ENCODE assay signal across 10 cellular contexts in genomic region chr19:50906217-50906616, GRCh38. TPM values are rescaled to one million over a fixed set of nuclear protein-coding genes. Genes with fewer than 3 reads are reported as not detected.
DNase-seq lines count a peak whose midpoint lies in the region; ATAC-seq, FAIRE-seq and TF ChIP-seq lines count a peak whose summit lies in the region.
"Had no signal": no experiment of that assay in that cellular context is flagged by ENCODE, and none has a peak within 500 bp of the region (broad histone marks: within the 10 kb centered on the region; RNA-seq: fewer than 3 reads in every experiment).

No MANE protein-coding gene starts in this region.

- H3K4me1 ChIP-seq in K562 (replicated peaks in 1 of 2; ENCODE audit: control insufficient read depth in 2 of 2, insufficient read depth in 2 of 2, low read length in 2 of 2) (peaks cover 0 to 21% of the 10 kb centered on the region in 2 experiments; a peak in 3 of 5 replicates), parathyroid adenoma (peaks cover 3% of the 10 kb centered on the region)

- CTCF ChIA-PET in K562 (lab: Yijun Ruan, JAX; ENCODE audit: low intra/inter-chr PET ratio), result no interaction called here

- no peak for TF ChIP-seq EP300 in K562 (IDR thresholded peaks at IDR 0.05; ENCODE audit: low read length)

- H3K79me2 ChIP-seq in K562 (ENCODE audit: control insufficient read depth, insufficient read depth, low read length) (no peaks in the 10 kb centered on the region), parathyroid adenoma (no peaks in the 10 kb centered on the region)

- in situ Hi-C loops in K562 (cut with MboI), result no loop called here

- BruUV-seq in K562 (replicated peaks; lab: Mats Ljungman, UMichigan), result no TSS peak

- H3K9ac ChIP-seq in K562 (ENCODE audit: insufficient read depth in 1 of 2, low read depth in 2 of 2, low read length in 2 of 2) (no peak overlapping the region), parathyroid adenoma (no peak overlapping the region)

- no peaks in the 10 kb centered on the region; the same call in 1 of the 2 replicates for H4K20me1 ChIP-seq in K562 (replicated peaks; ENCODE audit: control insufficient read depth, insufficient read depth, low read length)

- 0% methylated on average over 4 of the region's 5 CpGs for WGBS in K562 (ENCODE audit: insufficient coverage, low coverage, missing lambda C conversion rate)

- no peaks in the 10 kb centered on the region for H3K9me3 ChIP-seq in K562 (replicated peaks; ENCODE audit: control insufficient read depth, insufficient read depth, low read depth, low read length)
- H3K9me3 ChIP-seq in parathyroid adenoma (ENCODE audit: control insufficient read depth, low read length), result no peaks in the 10 kb centered on the region

- H3K4me2 ChIP-seq in K562 (ENCODE audit: insufficient read depth, low read length) (no peak overlapping the region), parathyroid adenoma (ENCODE audit: low read length) (no peak overlapping the region)

- no peak for TF ChIP-seq POLR2A in K562 (conservative IDR thresholded peaks at IDR 0.05)

- H3K27ac ChIP-seq in K562 (ENCODE audit: extremely low read depth, low read depth, low read length) (no peak overlapping the region), parathyroid adenoma (no peak overlapping the region)

- H3K27me3 ChIP-seq in K562 (ENCODE audit: control insufficient read depth in 2 of 2, insufficient read depth in 2 of 2, low read length in 2 of 2) (peaks cover 6 to 24% of the 10 kb centered on the region in 2 experiments; a peak in 3 of 5 replicates), parathyroid adenoma (ENCODE audit: control insufficient read depth, insufficient read depth, low read length) (no peaks in the 10 kb centered on the region)

- ATAC-seq in K562, result 0 out of 3 replicates have a peak, but pooled peaks have one; percentile 34
- no peak for ATAC-seq in GM21576 (IDR thresholded peaks at IDR 0.05; ENCODE audit: unreplicated experiment)

- DNase-seq in DMS 273 (lab: John Stamatoyannopoulos, UW; ENCODE audit: unreplicated experiment), result peak; percentile 55
- no peak for DNase-seq in DMS 273 treated with DMSO at 0.1 percent for 48 hours (lab: John Stamatoyannopoulos, UW)
- DNase-seq in NCI-H774 (lab: John Stamatoyannopoulos, UW), result peak; percentile 14
- peak; percentile 45 to 67 (median 51) for DNase-seq in K562 (ENCODE audit: extremely low read depth in 1 of 4, low spot score in 3 of 4)
- DNase-seq in GM19240 (ENCODE audit: insufficient read length, low spot score), result no peak
- DNase-seq in putamen (ENCODE audit: low spot score), result no peak

- peak in 1 of 2 experiments; percentile 42; a peak in 2 of 4 replicates for TF ChIP-seq RAD21 in K562 (CRISPR knock-in tag; conservative IDR thresholded peaks at IDR 0.05 in 1 of 2, IDR thresholded peaks at IDR 0.05 in 1 of 2)

- H3K4me3 ChIP-seq in K562 (no peak overlapping the region), parathyroid adenoma (ENCODE audit: low read depth, low read length) (no peak overlapping the region)

- TF ChIP-seq CTCF in K562 (IDR thresholded peaks at IDR 0.05 in 2 of 3, conservative IDR thresholded peaks at IDR 0.05 in 1 of 3; ENCODE audit: insufficient read depth in 2 of 3, low read depth in 1 of 3, low read length in 3 of 3) (peak; percentile 67 to 68 (median 67)), parathyroid adenoma (IDR thresholded peaks at IDR 0.05) (peak; percentile 30)

- intact Hi-C loops in K562 (cut with micrococcal nuclease), result no loop called here

- no peaks in the 10 kb centered on the region for H3K36me3 ChIP-seq in K562 (ENCODE audit: control insufficient read depth, insufficient read depth, low read length)
- H3K36me3 ChIP-seq in parathyroid adenoma (ENCODE audit: control insufficient read depth, insufficient read depth, low read length), result no peaks in the 10 kb centered on the region

- FAIRE-seq in K562 (lab: Jason Lieb, UNC), result peak; percentile 76
- FAIRE-seq: A204.1 had no signal

- H3K9me1 ChIP-seq in K562 (ENCODE audit: control insufficient read depth, insufficient read depth, low read length), result no peaks in the 10 kb centered on the region

- H2AFZ ChIP-seq in K562 (ENCODE audit: low read depth, low read length), result no peak overlapping the region
- H2AFZ ChIP-seq in parathyroid adenoma, result no peak overlapping the region

- POLR2A ChIA-PET in K562 (lab: Yijun Ruan, JAX), result interaction anchor here (1.3 kb wide), 1 partner anchor 103 kb away, joined by 3 read pairs; no protein-coding TSS in a partner anchor

TF ChIP-seq in K562, 482 proteins besides CTCF, POLR2A, EP300 and RAD21 (continues in another document):
- TF ChIP-seq SMARCA5 (IDR thresholded peaks at IDR 0.05), result no peak

RNA-seq across cellular contexts. Expression of gene KLK4, which starts 5.0 kb away (rescaled TPM):
- total RNA-seq in K562 (2011; cell fraction: chromatin; rRNA removed; ENCODE audit: low replicate concordance), result not detected in 2 replicates
- not detected in 2 replicates for total RNA-seq in K562 (2011; cell fraction: nucleolus; rRNA removed)
- not detected in 2 replicates for total RNA-seq in K562 (2011; cell fraction: nucleoplasm; rRNA removed)
- total RNA-seq in K562 (2014; rRNA removed) (not detected in 2 replicates), K562 (2014; rRNA removed; fragmentation: Illumina TruSeq; extraction: Trizol) (not detected in 2 replicates), K562 (2015; rRNA removed; fragmentation: Illumina TruSeq; extraction: Trizol) (not detected in 2 replicates), K562 (2021) (not detected in 2 replicates)
- polyA plus RNA-seq in K562 (2011; rRNA removed) (not detected in 2 replicates), K562 (2014; fragmentation: Illumina TruSeq; extraction: Trizol) (not detected in 2 replicates), K562 (2014; fragmentation: Nextera tagmentation; extraction: Ambion mirVana) (not detected), K562 (2014; rRNA removed) (not detected in 2 replicates)
- polyA plus RNA-seq in K562 (2011; cell fraction: cytosol; rRNA removed), result not detected in 2 replicates
- not detected in 2 replicates for polyA plus RNA-seq in K562 (2011; cell fraction: nucleus; rRNA removed)
- polyA plus RNA-seq in K562 (2012), result 0.10 TPM in 1 of 2 replicates, not detected in the other
- not detected in 2 replicates for polyA minus RNA-seq in K562 (2011; rRNA and poly(A)+ RNA removed)
- not detected in 2 replicates for polyA minus RNA-seq in K562 (2011; cell fraction: cytosol; rRNA and poly(A)+ RNA removed)
- not detected in 2 replicates for polyA minus RNA-seq in K562 (2011; cell fraction: nucleus; rRNA and poly(A)+ RNA removed)
- total RNA-seq: subcutaneous adipose tissue had no signal

RNA-seq across cellular contexts. Expression of gene KLK2, which starts 33.0 kb away (rescaled TPM):
- 1.3 and 4.1 TPM in 2 replicates for total RNA-seq in K562 (2011; cell fraction: chromatin; rRNA removed; ENCODE audit: low replicate concordance)
- 1.3 and 1.8 TPM in 2 replicates for total RNA-seq in K562 (2011; cell fraction: nucleolus; rRNA removed)
- total RNA-seq in K562 (2011; cell fraction: nucleoplasm; rRNA removed), result 0.88 and 2.5 TPM in 2 replicates
- total RNA-seq in K562 (2014; rRNA removed) (not detected in 2 replicates), K562 (2014; rRNA removed; fragmentation: Illumina TruSeq; extraction: Trizol) (0.47 TPM in 1 of 2 replicates, not detected in the other), K562 (2015; rRNA removed; fragmentation: Illumina TruSeq; extraction: Trizol) (0.18 and 0.38 TPM in 2 replicates), K562 (2021) (0.24 and 0.74 TPM in 2 replicates)
- polyA plus RNA-seq in K562 (2011; rRNA removed) (0.31 and 0.39 TPM in 2 replicates), K562 (2014; fragmentation: Illumina TruSeq; extraction: Trizol) (0.25 and 0.69 TPM in 2 replicates), K562 (2014; fragmentation: Nextera tagmentation; extraction: Ambion mirVana) (under 1 TPM; 0.11 to 0.22 TPM), K562 (2014; rRNA removed) (0.11 and 0.46 TPM in 2 replicates)
- polyA plus RNA-seq in K562 (2011; cell fraction: cytosol; rRNA removed), result 0.52 TPM in 1 of 2 replicates, not detected in the other
- 0.94 and 2.9 TPM in 2 replicates for polyA plus RNA-seq in K562 (2011; cell fraction: nucleus; rRNA removed)
- polyA plus RNA-seq in K562 (2012), result 0.40 and 0.76 TPM in 2 replicates
- polyA minus RNA-seq in K562 (2011; rRNA and poly(A)+ RNA removed), result 0.42 TPM in 1 of 2 replicates, not detected in the other
- not detected in 2 replicates for polyA minus RNA-seq in K562 (2011; cell fraction: cytosol; rRNA and poly(A)+ RNA removed)
- polyA minus RNA-seq in K562 (2011; cell fraction: nucleus; rRNA and poly(A)+ RNA removed), result 0.40 and 0.44 TPM in 2 replicates

RNA-seq across cellular contexts. Expression of gene KLK5, which starts 46.6 kb away (rescaled TPM):
- total RNA-seq in K562 (2011; cell fraction: chromatin; rRNA removed; ENCODE audit: low replicate concordance), result not detected in 2 replicates
- not detected in 2 replicates for total RNA-seq in K562 (2011; cell fraction: nucleolus; rRNA removed)
- total RNA-seq in K562 (2011; cell fraction: nucleoplasm; rRNA removed), result not detected in 2 replicates
- total RNA-seq in K562 (2014; rRNA removed), result not detected in 2 replicates
- total RNA-seq in K562 (2014; rRNA removed; fragmentation: Illumina TruSeq; extraction: Trizol), result not detected in 2 replicates
- total RNA-seq in K562 (2015; rRNA removed; fragmentation: Illumina TruSeq; extraction: Trizol), result not detected in 2 replicates
- total RNA-seq in K562 (2021), result not detected in 2 replicates
- not detected in 2 replicates for polyA plus RNA-seq in K562 (2011; rRNA removed)
- not detected in 2 replicates for polyA plus RNA-seq in K562 (2011; cell fraction: cytosol; rRNA removed)
- not detected in 2 replicates for polyA plus RNA-seq in K562 (2011; cell fraction: nucleus; rRNA removed)
- polyA plus RNA-seq in K562 (2012), result not detected in 2 replicates
- polyA plus RNA-seq in K562 (2014; fragmentation: Illumina TruSeq; extraction: Trizol), result not detected in 2 replicates
- polyA plus RNA-seq in K562 (2014; fragmentation: Nextera tagmentation; extraction: Ambion mirVana), result not detected
- polyA plus RNA-seq in K562 (2014; rRNA removed), result not detected in 2 replicates
- not detected in 2 replicates for polyA minus RNA-seq in K562 (2011; rRNA and poly(A)+ RNA removed)
- polyA minus RNA-seq in K562 (2011; cell fraction: cytosol; rRNA and poly(A)+ RNA removed), result not detected in 2 replicates
- polyA minus RNA-seq in K562 (2011; cell fraction: nucleus; rRNA and poly(A)+ RNA removed), result not detected in 2 replicates
- total RNA-seq: subcutaneous adipose tissue had no signal

RNA-seq across cellular contexts. Expression of gene KLK3, which starts 51.5 kb away (rescaled TPM):
- not detected in 2 replicates for total RNA-seq in K562 (2011; cell fraction: chromatin; rRNA removed; ENCODE audit: low replicate concordance)
- total RNA-seq in K562 (2011; cell fraction: nucleolus; rRNA removed), result not detected in 2 replicates
- total RNA-seq in K562 (2011; cell fraction: nucleoplasm; rRNA removed), result not detected in 2 replicates
- not detected in 2 replicates for total RNA-seq in K562 (2014; rRNA removed)
- total RNA-seq in K562 (2014; rRNA removed; fragmentation: Illumina TruSeq; extraction: Trizol), result not detected in 2 replicates
- total RNA-seq in K562 (2015; rRNA removed; fragmentation: Illumina TruSeq; extraction: Trizol), result not detected in 2 replicates
- not detected in 2 replicates for total RNA-seq in K562 (2021)
- not detected in 2 replicates for polyA plus RNA-seq in K562 (2011; rRNA removed)
- polyA plus RNA-seq in K562 (2011; cell fraction: cytosol; rRNA removed), result not detected in 2 replicates
- polyA plus RNA-seq in K562 (2011; cell fraction: nucleus; rRNA removed), result not detected in 2 replicates
- not detected in 2 replicates for polyA plus RNA-seq in K562 (2012)
- not detected in 2 replicates for polyA plus RNA-seq in K562 (2014; fragmentation: Illumina TruSeq; extraction: Trizol)
- not detected for polyA plus RNA-seq in K562 (2014; fragmentation: Nextera tagmentation; extraction: Ambion mirVana)
- polyA plus RNA-seq in K562 (2014; rRNA removed), result not detected in 2 replicates
- polyA minus RNA-seq in K562 (2011; rRNA and poly(A)+ RNA removed), result not detected in 2 replicates
- polyA minus RNA-seq in K562 (2011; cell fraction: cytosol; rRNA and poly(A)+ RNA removed), result not detected in 2 replicates
- not detected in 2 replicates for polyA minus RNA-seq in K562 (2011; cell fraction: nucleus; rRNA and poly(A)+ RNA removed)
- total RNA-seq: subcutaneous adipose tissue had no signal

Comparison
In these comparisons a context has a peak if more than half of its experiments do, and no peak if none do; other contexts are left out.
1. DNase-seq: peak in DMS 273 (single experiment), NCI-H774 (single experiment) and K562 (4 of 4); none in DMS 273 treated with DMSO at 0.1 percent for 48 hours (single experiment), GM19240 (single experiment) and putamen (single experiment).